Comparison of ENCODE assay signal across 23 cellular contexts in genomic region chr20:1875169-1875554, GRCh38. TPM values are rescaled to one million over a fixed set of nuclear protein-coding genes. Genes with fewer than 3 reads are reported as not detected.
"Had no signal": no experiment of that assay in that cellular context is flagged by ENCODE, and none has a peak within 500 bp of the region (broad histone marks: within the 10 kb centered on the region; RNA-seq: fewer than 3 reads in every experiment).

No MANE protein-coding gene starts in this region.

- H3K4me3 Mint-ChIP-seq: activated CD4-positive, alpha-beta memory T cell treated with anti-CD3 and anti-CD28 coated beads for 36 hours; activated CD4-positive, alpha-beta T cell treated with anti-CD3 and anti-CD28 coated beads for 36 hours; activated T-helper 1 cell treated with anti-CD3 and anti-CD28 coated beads, Interleukin-12 subunit alpha, Interleukin-12 subunit beta, Interleukin-2, Interleukin-4 antibody, amounts not matched to agents 30 ng/mL and 10 ng/mL and 1 ng/mL, durations not matched to agents 14 hours and 24 hours and 36 hours; endodermal cell; naive thymus-derived CD4-positive, alpha-beta T cell had no signal

- H3K4me3 ChIP-seq: adrenal gland, cardiac muscle cell, mucosa of descending colon, tibial artery, uterus had no signal

- H3K9me3 Mint-ChIP-seq: activated CD4-positive, alpha-beta memory T cell treated with anti-CD3 and anti-CD28 coated beads for 36 hours; activated naive CD4-positive, alpha-beta T cell treated with anti-CD3 and anti-CD28 coated beads, Interleukin-2, amount 50 U/mL, for 72 hours; activated T-helper 1 cell treated with anti-CD3 and anti-CD28 coated beads, Interleukin-12 subunit alpha, Interleukin-12 subunit beta, Interleukin-2, Interleukin-4 antibody, amounts not matched to agents 30 ng/mL and 10 ng/mL and 1 ng/mL, durations not matched to agents 14 hours and 24 hours and 36 hours had no signal

- H3K27me3 ChIP-seq: adrenal gland, cardiac muscle cell, foreskin keratinocyte, uterus had no signal

- H3K4me1 Mint-ChIP-seq: activated CD4-positive, alpha-beta T cell treated with anti-CD3 and anti-CD28 coated beads for 36 hours had no signal

- H3K4me1 ChIP-seq: adrenal gland, foreskin keratinocyte, uterus had no signal

- H3K36me3 ChIP-seq: adrenal gland, cardiac muscle cell, tibial artery, uterus had no signal

- H3K36me3 Mint-ChIP-seq: activated CD4-positive, alpha-beta memory T cell treated with anti-CD3 and anti-CD28 coated beads for 36 hours; activated naive CD4-positive, alpha-beta T cell treated with anti-CD3 and anti-CD28 coated beads, Interleukin-2, amount 50 U/mL, for 72 hours; naive thymus-derived CD4-positive, alpha-beta T cell had no signal

- ATAC-seq: activated CD4-positive, alpha-beta T cell treated with anti-CD3 and anti-CD28 coated beads for 36 hours; activated naive CD4-positive, alpha-beta T cell treated with anti-CD3 and anti-CD28 coated beads, Interleukin-2, amount 50 U/mL, for 72 hours; foreskin keratinocyte; naive thymus-derived CD4-positive, alpha-beta T cell had no signal

- H3K27ac ChIP-seq: cardiac muscle cell, foreskin keratinocyte, tibial artery, uterus had no signal

- FAIRE-seq: keratinocyte, TTC549 had no signal

- DNase-seq: activated CD4-positive, alpha-beta memory T cell treated with anti-CD3 and anti-CD28 coated beads for 36 hours; activated CD4-positive, alpha-beta T cell treated with anti-CD3 and anti-CD28 coated beads for 36 hours; activated gamma-delta T cell treated with Interleukin-2 at 50 U/mL for 16 hours; activated T-cell treated with anti-CD3 and anti-CD28 coated beads for 4 hours; naive thymus-derived CD4-positive, alpha-beta T cell; occipital lobe; retina; stimulated activated CD4-positive, alpha-beta T cell treated with anti-CD3 and anti-CD28 coated beads, Interleukin-12 subunit alpha, Interleukin-12 subunit beta, amount 100 ng/mL, for 4 hours; stimulated activated CD4-positive, alpha-beta T cell treated with anti-CD3 and anti-CD28 coated beads, Interleukin-1b, Interleukin-23, amount 100 ng/mL, for 48 hours; stimulated activated CD8-positive, alpha-beta memory T cell treated with anti-CD3 and anti-CD28 coated beads, Interleukin-4, amount 100 ng/mL, for 48 hours; stimulated activated naive CD4-positive, alpha-beta T cell treated with Interleukin-2 at 50 U/mL for 16 hours; uterus had no signal

- H3K27ac Mint-ChIP-seq: activated CD4-positive, alpha-beta memory T cell treated with anti-CD3 and anti-CD28 coated beads for 36 hours; activated CD4-positive, alpha-beta T cell treated with anti-CD3 and anti-CD28 coated beads for 36 hours; activated naive CD4-positive, alpha-beta T cell treated with anti-CD3 and anti-CD28 coated beads, Interleukin-2, amount 50 U/mL, for 72 hours; activated T-helper 1 cell treated with anti-CD3 and anti-CD28 coated beads, Interleukin-12 subunit alpha, Interleukin-12 subunit beta, Interleukin-2, Interleukin-4 antibody, amounts not matched to agents 30 ng/mL and 10 ng/mL and 1 ng/mL, durations not matched to agents 14 hours and 24 hours and 36 hours; endodermal cell; naive thymus-derived CD4-positive, alpha-beta T cell had no signal

- H3K9me3 ChIP-seq: adrenal gland, mucosa of descending colon, tibial artery, uterus had no signal

RNA-seq across cellular contexts. Expression of gene SIRPA, which starts 20.0 kb away (rescaled TPM):
- total RNA-seq: activated CD4-positive, alpha-beta memory T cell treated with anti-CD3 and anti-CD28 coated beads for 36 hours; activated T-helper 1 cell treated with anti-CD3 and anti-CD28 coated beads, Interleukin-12 subunit alpha, Interleukin-12 subunit beta, Interleukin-2, Interleukin-4 antibody, amounts not matched to agents 30 ng/mL and 10 ng/mL and 1 ng/mL, durations not matched to agents 14 hours and 24 hours and 36 hours; T-helper 2 cell treated with Interferon-gamma antibody and Interleukin-4, amounts not matched to agents 100 ng/mL and 5 ng/mL, for 36 hours had no signal
- polyA plus RNA-seq: naive thymus-derived CD4-positive, alpha-beta T cell had no signal
